In genomic region chrX:113545040-113545439, GRCh38 we compare ENCODE assay signal across 17 cellular contexts.
"Had no signal": no experiment of that assay in that cellular context is flagged by ENCODE, and none has a peak within 500 bp of the region (broad histone marks: within the 10 kb centered on the region; RNA-seq: fewer than 3 reads in every experiment).

No MANE protein-coding gene starts in this region.

- DNase-seq: KBM-7, NCI-H1092, NCI-H1105 treated with DMSO at 0.1 percent for 48 hours, NCI-H1417 treated with DMSO at 0.1 percent for 48 hours, NCI-H146, NCI-H1694 treated with DMSO at 0.1 percent for 48 hours, NCI-H1930, NCI-H2081, NCI-H2107, NCI-H2227 treated with DMSO at 0.1 percent for 48 hours, NCI-H524, NCI-H526 treated with DMSO at 0.1 percent for 48 hours, NCI-H748 treated with DMSO at 0.1 percent for 48 hours, Right ventricle myocardium superior, RPMI8226, SIG-M5 had no signal

- ATAC-seq: SK-N-SH treated with all-trans-retinoic acid at 6 μM for 48 hours had no signal
